ENCODE assay signal across 1 cellular context in genomic region chr1:7669559-7670208, GRCh38.
TF ChIP-seq lines count a peak whose summit lies in the region.

No MANE protein-coding gene starts in this region.

TF ChIP-seq in HepG2, 621 proteins besides CTCF, POLR2A, EP300 and RAD21 (continued from another document):
- TF ChIP-seq ARID5B (CRISPR knock-in tag; IDR thresholded peaks at IDR 0.05) (0 out of 2 replicates have a peak, but pooled peaks have one; percentile 7), KDM4B (CRISPR knock-in tag; IDR thresholded peaks at IDR 0.05) (no peak), CEBPG (CRISPR knock-in tag; IDR thresholded peaks at IDR 0.05) (no peak), MIXL1 (CRISPR knock-in tag; IDR thresholded peaks at IDR 0.05) (no peak), ZKSCAN1 (IDR thresholded peaks at IDR 0.05; ENCODE audit: low read length) (no peak), TIGD3 (CRISPR knock-in tag; IDR thresholded peaks at IDR 0.05; ENCODE audit: borderline replicate concordance) (no peak), ZNF746 (CRISPR knock-in tag; IDR thresholded peaks at IDR 0.05) (no peak), PHF20 (CRISPR knock-in tag; IDR thresholded peaks at IDR 0.05) (no peak), ZC3H13 (CRISPR knock-in tag; IDR thresholded peaks at IDR 0.05) (no peak), ZSCAN25 (CRISPR knock-in tag; IDR thresholded peaks at IDR 0.05) (peak; percentile 79), ZNF281 (CRISPR knock-in tag; IDR thresholded peaks at IDR 0.05; ENCODE audit: borderline replicate concordance) (peak; percentile 86), ZNF816 (CRISPR knock-in tag; IDR thresholded peaks at IDR 0.05; ENCODE audit: borderline replicate concordance) (no peak), POLR2G (IDR thresholded peaks at IDR 0.05; ENCODE audit: low read depth, low read length) (no peak), BORCS8-MEF2B (CRISPR knock-in tag; IDR thresholded peaks at IDR 0.05) (no peak), ZBTB7A (CRISPR knock-in tag; IDR thresholded peaks at IDR 0.05) (no peak), ZBTB1 (CRISPR knock-in tag; IDR thresholded peaks at IDR 0.05; ENCODE audit: borderline replicate concordance) (no peak), ZNF230 (CRISPR knock-in tag; IDR thresholded peaks at IDR 0.05) (no peak), ZNF143 (CRISPR knock-in tag; IDR thresholded peaks at IDR 0.05) (no peak), U2AF1 (optimal IDR thresholded peaks at IDR 0.05; ENCODE audit: low read depth, low read length) (no peak), ZNF225 (CRISPR knock-in tag; IDR thresholded peaks at IDR 0.05) (no peak), FOXC1 (CRISPR knock-in tag; IDR thresholded peaks at IDR 0.05; ENCODE audit: borderline replicate concordance) (no peak), ZBTB40 (IDR thresholded peaks at IDR 0.05) (no peak), ZBTB40 (CRISPR knock-in tag; IDR thresholded peaks at IDR 0.05) (no peak), DDIT3 (CRISPR knock-in tag; IDR thresholded peaks at IDR 0.05) (no peak), ZBTB3 (CRISPR knock-in tag; IDR thresholded peaks at IDR 0.05; ENCODE audit: borderline replicate concordance, low read depth) (no peak), ZNF558 (CRISPR knock-in tag; IDR thresholded peaks at IDR 0.05; ENCODE audit: borderline replicate concordance) (no peak), TEAD2 (CRISPR knock-in tag; IDR thresholded peaks at IDR 0.05) (no peak), MZF1 (CRISPR knock-in tag; IDR thresholded peaks at IDR 0.05; ENCODE audit: borderline replicate concordance) (no peak), GABPA (IDR thresholded peaks at IDR 0.05; ENCODE audit: low read depth, low read length) (no peak), GABPA (CRISPR knock-in tag; IDR thresholded peaks at IDR 0.05; ENCODE audit: low read depth) (no peak), CBX2 (IDR thresholded peaks at IDR 0.05; ENCODE audit: low read depth, low read length) (no peak), CBX2 (CRISPR knock-in tag; IDR thresholded peaks at IDR 0.05; ENCODE audit: low read depth) (no peak), GATAD2A (CRISPR knock-in tag; IDR thresholded peaks at IDR 0.05) (0 out of 2 replicates have a peak, but pooled peaks have one; percentile 41), ZNF142 (CRISPR knock-in tag; IDR thresholded peaks at IDR 0.05) (no peak), SMC3 (IDR thresholded peaks at IDR 0.05; ENCODE audit: low read length) (peak; percentile 35; the same call in 1 of the 2 replicates), FOXM1 (CRISPR knock-in tag; IDR thresholded peaks at IDR 0.05) (no peak), LCORL (IDR thresholded peaks at IDR 0.05) (no peak), LCORL (CRISPR knock-in tag; IDR thresholded peaks at IDR 0.05) (peak; percentile 45; the same call in 1 of the 2 replicates), IKZF1 (IDR thresholded peaks at IDR 0.05) (no peak)
